In genomic region chr16:57464523-57464922, GRCh38 we compare ENCODE assay signal across 1 cellular context.
TF ChIP-seq lines count a peak whose summit lies in the region.

No MANE protein-coding gene starts in this region.

TF ChIP-seq in GM12891, 5 proteins besides CTCF, POLR2A, EP300 and RAD21:
- TF ChIP-seq POU2F2 (IDR thresholded peaks at IDR 0.05; ENCODE audit: low read depth, low read length) (no peak), TAF1 (IDR thresholded peaks at IDR 0.05; ENCODE audit: low read depth, low read length) (no peak), SPI1 (IDR thresholded peaks at IDR 0.05; ENCODE audit: low read depth, low read length) (no peak)
